Comparison of ENCODE assay signal across 8 cellular contexts in genomic region chr20:50191065-50191565, GRCh38. TPM values are rescaled to one million over a fixed set of nuclear protein-coding genes. Genes with fewer than 3 reads are reported as not detected.
DNase-seq lines count a peak whose midpoint lies in the region; ATAC-seq and TF ChIP-seq lines count a peak whose summit lies in the region.

No MANE protein-coding gene starts in this region.

- H3K4me3 ChIP-seq in choroid plexus epithelial cell (ENCODE audit: low read depth, low read length) (peak overlapping the region; percentile 96), lung (peak overlapping the region; percentile 95)

- peaks cover 0 to 19% of the 10 kb centered on the region in 2 donors for H3K36me3 ChIP-seq in lung (ENCODE audit: control insufficient read depth in 2 of 2, insufficient read depth in 2 of 2, low read length in 2 of 2)

- peak overlapping the region; percentile 92 to 100 for H3K27ac ChIP-seq in lung (ENCODE audit: low read depth in 1 of 2, low read length in 1 of 2)

- 0 to 1% methylated on average over 40 to 73 of the region's 73 CpGs for WGBS in lung, 2 donors

- H3K4me1 ChIP-seq in lung (ENCODE audit: control insufficient read depth in 2 of 2, insufficient read depth in 2 of 2, low read length in 2 of 2): peaks cover 0 to 16% of the 10 kb centered on the region in 2 donors

- ATAC-seq in GM21360 (IDR thresholded peaks at IDR 0.05; ENCODE audit: unreplicated experiment): peak; percentile 20
- ATAC-seq in lung (ENCODE audit: insufficient read depth, low FRiP score): peak; percentile 6
- ATAC-seq in HG02571 (IDR thresholded peaks at IDR 0.05; ENCODE audit: unreplicated experiment): no peak

- no peaks in the 10 kb centered on the region for H3K27me3 ChIP-seq in lung (ENCODE audit: control insufficient read depth, insufficient read depth)

- DNase-seq in Ammon's horn (ENCODE audit: low spot score) (peak; percentile 28), M059J (ENCODE audit: low read depth) (peak; percentile 66), choroid plexus epithelial cell (ENCODE audit: low read depth) (peak; percentile 90), lung (ENCODE audit: low spot score) (no peak)
- peak; percentile 35 to 45 for DNase-seq in activated CD4-positive, alpha-beta T cell treated with anti-CD3 and anti-CD28 coated beads for 24 hours (ENCODE audit: low read depth in 2 of 2)
- DNase-seq in stimulated activated CD8-positive, alpha-beta memory T cell treated with anti-CD3 and anti-CD28 coated beads, Interleukin-2, amount 100 ng/mL, for 1 hour (ENCODE audit: low read depth in 2 of 2): peak; percentile 28 to 44

- H3K9me3 ChIP-seq in lung (ENCODE audit: control insufficient read depth in 2 of 2, insufficient read depth in 1 of 2, low read length in 1 of 2): no peaks in the 10 kb centered on the region

- no peak for TF ChIP-seq CTCF in choroid plexus epithelial cell (conservative IDR thresholded peaks at IDR 0.05; ENCODE audit: low read depth, low read length)
- TF ChIP-seq CTCF in lung (IDR thresholded peaks at IDR 0.05; ENCODE audit: control extremely low read depth, extremely low read depth): no peak

RNA-seq across cellular contexts. Expression of gene CEBPB, which starts 0.5 kb away (rescaled TPM):
- 37.7 and 51.8 TPM in 2 replicates for total RNA-seq in M059J (2014; rRNA removed; shearing (Covaris generic))
- 100 to 1,000 TPM in 1 of 2 donors, 10 to 100 TPM in 1; 54.6 to 296 TPM for total RNA-seq in lung
- polyA plus RNA-seq in lung: 100 to 1,000 TPM in 1 of 2 donors, 10 to 100 TPM in 1; 53.2 to 194 TPM

RNA-seq across cellular contexts. Expression of gene PEDS1, which starts 37.6 kb away (rescaled TPM):
- 49.6 and 61.9 TPM in 2 replicates for total RNA-seq in M059J (2014; rRNA removed; shearing (Covaris generic))
- 10 to 100 TPM; 21.9 to 34.8 TPM for total RNA-seq in lung
- 10 to 100 TPM; 34.0 to 43.4 TPM for polyA plus RNA-seq in lung
